In genomic region chr7:71886066-71886465, GRCh38 we compare ENCODE assay signal across 2 cellular contexts.
A peak's percentile ranks its signal among the peaks of the same experiment; 100 is the strongest.
TF ChIP-seq lines count a peak whose summit lies in the region.

No MANE protein-coding gene starts in this region.

TF ChIP-seq in GM23338, 12 proteins besides CTCF, POLR2A, EP300 and RAD21:
- no peak for TF ChIP-seq CREB1 (CRISPR knock-in tag; IDR thresholded peaks at IDR 0.05; ENCODE audit: low read depth)
- no peak for TF ChIP-seq ZNF114 (CRISPR knock-in tag; IDR thresholded peaks at IDR 0.05)
- TF ChIP-seq ZNF331 (CRISPR knock-in tag; IDR thresholded peaks at IDR 0.05; ENCODE audit: low read depth) = no peak
- TF ChIP-seq STAT1 (IDR thresholded peaks at IDR 0.05; ENCODE audit: unreplicated experiment) = no peak

TF ChIP-seq in K562, 482 proteins besides CTCF, POLR2A, EP300 and RAD21:
- TF ChIP-seq, protein P1, sequence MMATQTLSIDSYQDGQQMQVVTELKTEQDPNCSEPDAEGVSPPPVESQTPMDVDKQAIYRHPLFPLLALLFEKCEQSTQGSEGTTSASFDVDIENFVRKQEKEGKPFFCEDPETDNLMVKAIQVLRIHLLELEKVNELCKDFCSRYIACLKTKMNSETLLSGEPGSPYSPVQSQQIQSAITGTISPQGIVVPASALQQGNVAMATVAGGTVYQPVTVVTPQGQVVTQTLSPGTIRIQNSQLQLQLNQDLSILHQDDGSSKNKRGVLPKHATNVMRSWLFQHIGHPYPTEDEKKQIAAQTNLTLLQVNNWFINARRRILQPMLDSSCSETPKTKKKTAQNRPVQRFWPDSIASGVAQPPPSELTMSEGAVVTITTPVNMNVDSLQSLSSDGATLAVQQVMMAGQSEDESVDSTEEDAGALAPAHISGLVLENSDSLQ (IDR thresholded peaks at IDR 0.05) = peak; percentile 40; the same call in 1 of the 2 replicates
- no peak for TF ChIP-seq ZNF318 (IDR thresholded peaks at IDR 0.05; ENCODE audit: borderline replicate concordance in 1 of 2, low read depth in 1 of 2)
TF ChIP-seq in K562: peak in this region for 1.
